In genomic region chr6:131929227-131929626, GRCh38 we compare ENCODE assay signal across 1 cellular context.
TF ChIP-seq lines count a peak whose summit lies in the region.

No MANE protein-coding gene starts in this region.

TF ChIP-seq in K562, 482 proteins besides CTCF, POLR2A, EP300 and RAD21 (continued from another document):
- TF ChIP-seq E2F4 (CRISPR knock-in tag; IDR thresholded peaks at IDR 0.05; ENCODE audit: low read depth) (no peak), CHCHD3 (CRISPR knock-in tag; IDR thresholded peaks at IDR 0.05) (no peak), ZNF407 (IDR thresholded peaks at IDR 0.05; ENCODE audit: low read depth) (no peak), REST (CRISPR knock-in tag; IDR thresholded peaks at IDR 0.05; ENCODE audit: low read depth) (no peak), NCOA4 (IDR thresholded peaks at IDR 0.05; ENCODE audit: partially characterized antibody) (no peak), PYGO2 (tag; IDR thresholded peaks at IDR 0.05) (no peak), ZMIZ1 (IDR thresholded peaks at IDR 0.05; ENCODE audit: low read depth in 2 of 2, low read length in 2 of 2) (no peak), MAFF (IDR thresholded peaks at IDR 0.05; ENCODE audit: low read length) (no peak), NEUROD1 (IDR thresholded peaks at IDR 0.05; ENCODE audit: borderline replicate concordance, low read depth, low read length, partially characterized antibody) (no peak)
